ENCODE assay signal across 8 cellular contexts in genomic region chr1:23370270-23370743, GRCh38. TPM values are rescaled to one million over a fixed set of nuclear protein-coding genes. Genes with fewer than 3 reads are reported as not detected.
DNase-seq lines count a peak whose midpoint lies in the region; ATAC-seq and TF ChIP-seq lines count a peak whose summit lies in the region.

No MANE protein-coding gene starts in this region.

- peak overlapping the region; percentile 78 for H3K4me2 ChIP-seq in Loucy (ENCODE audit: low read depth, low read length, poor library complexity, severe bottlenecking)

- H3K27me3 Mint-ChIP-seq in natural killer cell treated with Interleukin-12 subunit alpha and Interleukin-12 subunit beta and Interleukin-15 and Interleukin-18, amount 100 ng/mL, for 72 hours = no peaks in the 10 kb centered on the region

- POLR2A ChIA-PET in AG04450 (lab: Yijun Ruan, JAX) = interaction anchor here (0.6 to 1.2 kb wide), 3 partner anchors 18 to 26 kb away, joined by 3 to 13 read pairs (median 8); partner anchors contain the start of gene HNRNPR
- POLR2A ChIA-PET in HEK293T (lab: Yijun Ruan, JAX) = interaction anchor here (2.4 to 4.8 kb wide), 2 partner anchors 25 to 33 kb away, joined by 18 to 97 read pairs; partner anchors contain the start of gene HNRNPR

- peak overlapping the region; percentile 93 for H3K4me3 Mint-ChIP-seq in natural killer cell treated with Interleukin-12 subunit alpha and Interleukin-12 subunit beta and Interleukin-15 and Interleukin-18, amount 100 ng/mL, for 72 hours

- ATAC-seq in natural killer cell treated with Interleukin-12 subunit alpha and Interleukin-12 subunit beta and Interleukin-15 and Interleukin-18, amount 100 ng/mL, for 72 hours = no peak

- H3K36me3 ChIP-seq in Loucy (ENCODE audit: insufficient read depth, low read length) = peaks cover 8% of the 10 kb centered on the region; the same call in 1 of the 2 replicates

- H3K4me1 Mint-ChIP-seq in natural killer cell treated with Interleukin-12 subunit alpha and Interleukin-12 subunit beta and Interleukin-15 and Interleukin-18, amount 100 ng/mL, for 72 hours (ENCODE audit: low read depth in 2 of 2) = peaks cover 26 to 29% of the 10 kb centered on the region in 2 donors

- H3K27me3 ChIP-seq in AG04450 (ENCODE audit: control insufficient read depth, insufficient read depth, low read length) (no peaks in the 10 kb centered on the region), Loucy (ENCODE audit: insufficient read depth, low read length, poor library complexity, severe bottlenecking) (no peaks in the 10 kb centered on the region)

- no peaks in the 10 kb centered on the region for H3F3A ChIP-seq in Loucy (ENCODE audit: low read depth)

- peak overlapping the region; percentile 90 for H3K9ac ChIP-seq in Loucy (ENCODE audit: low read depth, low read length, poor library complexity, severe bottlenecking)

- H2AFZ ChIP-seq in Loucy (ENCODE audit: low read length) = no peak overlapping the region

- peaks cover 32% of the 10 kb centered on the region for H3K4me1 ChIP-seq in Loucy (ENCODE audit: insufficient read depth, low read length, poor library complexity, severe bottlenecking)

- no peaks in the 10 kb centered on the region for H3K9me3 Mint-ChIP-seq in natural killer cell treated with Interleukin-12 subunit alpha and Interleukin-12 subunit beta and Interleukin-15 and Interleukin-18, amount 100 ng/mL, for 72 hours

- peak overlapping the region; percentile 99 for H3K4me3 ChIP-seq in AG04450 (ENCODE audit: low read depth, low read length)
- H3K4me3 ChIP-seq in Loucy (ENCODE audit: low read length, poor library complexity, severe bottlenecking) = peak overlapping the region; percentile 87
- peak overlapping the region; percentile 98 for H3K4me3 ChIP-seq in choroid plexus epithelial cell (ENCODE audit: low read depth, low read length)

- H3K9me3 ChIP-seq in AG04450 (ENCODE audit: control insufficient read depth, insufficient read depth, low read length) = peaks cover 9% of the 10 kb centered on the region
- H3K9me3 ChIP-seq in Loucy (ENCODE audit: insufficient read depth, low read depth, low read length) = no peaks in the 10 kb centered on the region

- H4K20me1 ChIP-seq in Loucy (ENCODE audit: insufficient read depth, low read length, poor library complexity, severe bottlenecking) = no peaks in the 10 kb centered on the region

- TF ChIP-seq CTCF in AG04450 (IDR thresholded peaks at IDR 0.05; ENCODE audit: low read depth, low read length) = no peak
- 0 out of 2 replicates have a peak, but pooled peaks have one; percentile 17 for TF ChIP-seq CTCF in Loucy (conservative IDR thresholded peaks at IDR 0.05; ENCODE audit: low read length)
- TF ChIP-seq CTCF in choroid plexus epithelial cell (conservative IDR thresholded peaks at IDR 0.05; ENCODE audit: low read depth, low read length) = peak; percentile 4

- H3K79me2 ChIP-seq in Loucy (ENCODE audit: insufficient read depth, low read length) = peaks cover 59% of the 10 kb centered on the region

- peaks cover 17% of the 10 kb centered on the region for H3K36me3 Mint-ChIP-seq in natural killer cell treated with Interleukin-12 subunit alpha and Interleukin-12 subunit beta and Interleukin-15 and Interleukin-18, amount 100 ng/mL, for 72 hours

- H3K27ac ChIP-seq in AG04450 (ENCODE audit: low read depth, low read length) = peak overlapping the region; percentile 96

- peak overlapping the region in 1 of 2 donors; percentile 95 for H3K27ac Mint-ChIP-seq in natural killer cell treated with Interleukin-12 subunit alpha and Interleukin-12 subunit beta and Interleukin-15 and Interleukin-18, amount 100 ng/mL, for 72 hours

- DNase-seq in AG04450 (ENCODE audit: low read depth, low spot score) (no peak), choroid plexus epithelial cell (ENCODE audit: low read depth) (no peak), AG08396 (ENCODE audit: low spot score) (no peak), HEK293T (ENCODE audit: extremely low spot score) (no peak), RPMI8226 (no peak)
- DNase-seq in natural killer cell treated with Interleukin-12 subunit alpha and Interleukin-12 subunit beta and Interleukin-15 and Interleukin-18, amount 100 ng/mL, for 72 hours (ENCODE audit: low spot score) = no peak
- DNase-seq in effector CD4-positive, alpha-beta T cell = no peak

- H3K9me2 ChIP-seq in Loucy (replicated peaks; ENCODE audit: low read depth, low read length) = no peaks in the 10 kb centered on the region

- CTCF ChIA-PET in AG04450 (lab: Charles Lee) (interaction anchor here (0.6 to 3.4 kb wide), 4 partner anchors 30 to 52 kb away, joined by 3 to 24 read pairs (median 4); no protein-coding TSS in a partner anchor), HEK293T (lab: Yijun Ruan, JAX) (interaction anchor here (1.6 kb wide), 1 partner anchor 33 kb away, joined by 7 read pairs; no protein-coding TSS in a partner anchor)

TF ChIP-seq in HEK293T, 16 proteins besides CTCF, POLR2A, EP300 and RAD21:
- TF ChIP-seq L3MBTL2 (conservative IDR thresholded peaks at IDR 0.05) (no peak), FOXK2 (IDR thresholded peaks at IDR 0.05) (no peak), ARNT (IDR thresholded peaks at IDR 0.05) (no peak), NFRKB (IDR thresholded peaks at IDR 0.05) (no peak), ZNF384 (IDR thresholded peaks at IDR 0.05) (no peak), BHLHE40 (IDR thresholded peaks at IDR 0.05; ENCODE audit: borderline replicate concordance) (no peak), TARDBP (IDR thresholded peaks at IDR 0.05) (no peak), SUZ12 (IDR thresholded peaks at IDR 0.05) (no peak), HDGF (IDR thresholded peaks at IDR 0.05; ENCODE audit: borderline replicate concordance) (no peak), FOXA1 (IDR thresholded peaks at IDR 0.05) (no peak), CTBP1 (IDR thresholded peaks at IDR 0.05; ENCODE audit: borderline replicate concordance) (no peak), PKNOX1 (IDR thresholded peaks at IDR 0.05) (no peak)
TF ChIP-seq in HEK293T: peak in this region for 0.

RNA-seq across cellular contexts. Expression of gene ZNF436, which starts 0.7 kb away (rescaled TPM):
- polyA plus RNA-seq in AG04450 (2011; rRNA removed) = 14.2 and 17.2 TPM in 2 replicates
- polyA minus RNA-seq in AG04450 (2011; rRNA and poly(A)+ RNA removed) = 14.6 and 22.5 TPM in 2 replicates
- 1 to 10 TPM; 4.7 to 6.3 TPM for total RNA-seq in natural killer cell treated with Interleukin-12 subunit alpha and Interleukin-12 subunit beta and Interleukin-15 and Interleukin-18, amount 100 ng/mL, for 72 hours

RNA-seq across cellular contexts. Expression of gene HNRNPR, which starts 26.2 kb away (rescaled TPM):
- 134 and 171 TPM in 2 replicates for polyA plus RNA-seq in AG04450 (2011; rRNA removed)
- polyA minus RNA-seq in AG04450 (2011; rRNA and poly(A)+ RNA removed) = 128 and 134 TPM in 2 replicates
- total RNA-seq in natural killer cell treated with Interleukin-12 subunit alpha and Interleukin-12 subunit beta and Interleukin-15 and Interleukin-18, amount 100 ng/mL, for 72 hours = 100 to 1,000 TPM; 188 to 205 TPM

RNA-seq across cellular contexts. Expression of gene TCEA3, which starts 54.2 kb away (rescaled TPM):
- polyA plus RNA-seq in AG04450 (2011; rRNA removed) = 14.7 and 15.6 TPM in 2 replicates
- 10.9 and 11.2 TPM in 2 replicates for polyA minus RNA-seq in AG04450 (2011; rRNA and poly(A)+ RNA removed)
- total RNA-seq in natural killer cell treated with Interleukin-12 subunit alpha and Interleukin-12 subunit beta and Interleukin-15 and Interleukin-18, amount 100 ng/mL, for 72 hours = under 1 TPM in 1 of 2 donors, not detected in 1; 0.31 TPM
